In the genomic region with DNA sequence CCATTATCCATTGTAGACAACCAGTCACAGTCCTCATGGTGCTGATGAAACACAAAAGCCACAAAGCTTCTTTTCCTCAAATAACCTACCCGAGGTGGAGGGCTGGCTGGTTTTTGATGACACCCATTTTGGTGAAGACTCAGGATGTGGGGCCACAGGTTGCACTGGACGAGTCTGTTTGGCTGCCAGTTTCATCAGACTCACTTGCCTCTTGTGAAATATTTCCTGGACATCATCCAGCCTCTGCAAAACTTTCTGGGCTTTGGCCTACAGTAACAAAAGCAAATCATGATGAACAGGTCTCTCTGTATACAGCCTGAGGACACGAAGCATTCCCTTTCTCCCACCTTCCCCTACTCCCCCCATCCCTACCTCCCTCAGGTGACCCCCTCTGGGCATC, we compare ENCODE assay signal across 11 cellular contexts. TPM values are rescaled to one million over a fixed set of nuclear protein-coding genes. Genes with fewer than 3 reads are reported as not detected.
A peak's percentile ranks its signal among the peaks of the same experiment; 100 is the strongest.
DNase-seq lines count a peak whose midpoint lies in the region; ATAC-seq and TF ChIP-seq lines count a peak whose summit lies in the region.
"Had no signal": no experiment of that assay in that cellular context is flagged by ENCODE, and none has a peak within 500 bp of the region (broad histone marks: within the 10 kb centered on the region; RNA-seq: fewer than 3 reads in every experiment).

No MANE protein-coding gene starts in this region.

- no peak for TF ChIP-seq CTCF in natural killer cell (IDR thresholded peaks at IDR 0.05)
- TF ChIP-seq CTCF in astrocyte of the cerebellum (IDR thresholded peaks at IDR 0.05; ENCODE audit: low read depth, low read length, missing control alignments): no peak
- TF ChIP-seq CTCF in CD8-positive, alpha-beta T cell (IDR thresholded peaks at IDR 0.05): no peak

- no peaks in the 10 kb centered on the region for H3K36me3 ChIP-seq in CD8-positive, alpha-beta T cell (ENCODE audit: insufficient read depth, low read length)

- no peaks in the 10 kb centered on the region for H3K36me3 Mint-ChIP-seq in natural killer cell treated with Interleukin-12 subunit alpha and Interleukin-12 subunit beta and Interleukin-15 and Interleukin-18, amount 100 ng/mL, for 72 hours
- H3K36me3 Mint-ChIP-seq in natural killer cell: no peaks in the 10 kb centered on the region
- H3K36me3 Mint-ChIP-seq in CD8-positive, alpha-beta T cell: peaks cover 22% of the 10 kb centered on the region

- POLR2A ChIA-PET in CD8-positive, alpha-beta T cell (lab: Charles Lee): no interaction called here

- no peak overlapping the region for H3K4me3 ChIP-seq in astrocyte of the cerebellum (ENCODE audit: low read depth, low read length)
- H3K4me3 ChIP-seq in CD8-positive, alpha-beta T cell (ENCODE audit: low read depth, low read length): no peak overlapping the region

- no peaks in the 10 kb centered on the region for H3K27me3 Mint-ChIP-seq in natural killer cell treated with Interleukin-12 subunit alpha and Interleukin-12 subunit beta and Interleukin-15 and Interleukin-18, amount 100 ng/mL, for 72 hours
- no peaks in the 10 kb centered on the region for H3K27me3 Mint-ChIP-seq in natural killer cell (ENCODE audit: low read depth in 2 of 2)
- no peaks in the 10 kb centered on the region for H3K27me3 Mint-ChIP-seq in CD8-positive, alpha-beta T cell (ENCODE audit: low read depth)

- no peak for DNase-seq in natural killer cell treated with Interleukin-12 subunit alpha and Interleukin-12 subunit beta and Interleukin-15 and Interleukin-18, amount 100 ng/mL, for 72 hours (ENCODE audit: low spot score)
- DNase-seq in natural killer cell (no peak), astrocyte of the cerebellum (ENCODE audit: low read depth) (peak; percentile 87), kidney tubule cell (ENCODE audit: low spot score) (peak; percentile 34), DMS79 (lab: John Stamatoyannopoulos, UW) (no peak)
- no peak for DNase-seq in CD8-positive, alpha-beta T cell
- DNase-seq in stimulated activated CD4-positive, alpha-beta T cell treated with anti-CD3 and anti-CD28 coated beads, Interleukin-4, amount 100 ng/mL, for 4 hours: no peak
- DNase-seq: activated T-cell treated with anti-CD3 and anti-CD28 coated beads, Interleukin-2, amount 50 U/mL, for 1 hour; NCI-H1092 treated with DMSO at 0.1 percent for 48 hours had no signal

- H3K27ac Mint-ChIP-seq in natural killer cell treated with Interleukin-12 subunit alpha and Interleukin-12 subunit beta and Interleukin-15 and Interleukin-18, amount 100 ng/mL, for 72 hours: peak overlapping the region in 1 of 2 donors; percentile 34
- H3K27ac Mint-ChIP-seq in natural killer cell: no peak overlapping the region
- H3K27ac Mint-ChIP-seq in CD8-positive, alpha-beta T cell: no peak overlapping the region

- H3K9me3 ChIP-seq in CD8-positive, alpha-beta T cell (ENCODE audit: low read length): no peaks in the 10 kb centered on the region

- H3K27ac ChIP-seq in CD8-positive, alpha-beta T cell (ENCODE audit: low read depth, low read length): no peak overlapping the region

- H3K27me3 ChIP-seq in CD8-positive, alpha-beta T cell (ENCODE audit: insufficient read depth, low read length): no peaks in the 10 kb centered on the region

- no peaks in the 10 kb centered on the region for H3K9me3 Mint-ChIP-seq in natural killer cell treated with Interleukin-12 subunit alpha and Interleukin-12 subunit beta and Interleukin-15 and Interleukin-18, amount 100 ng/mL, for 72 hours
- no peaks in the 10 kb centered on the region for H3K9me3 Mint-ChIP-seq in natural killer cell
- no peaks in the 10 kb centered on the region for H3K9me3 Mint-ChIP-seq in CD8-positive, alpha-beta T cell

- ATAC-seq in natural killer cell treated with Interleukin-12 subunit alpha and Interleukin-12 subunit beta and Interleukin-15 and Interleukin-18, amount 100 ng/mL, for 72 hours: peak; percentile 37 to 73
- ATAC-seq in natural killer cell (no peak), HG03378 (IDR thresholded peaks at IDR 0.05; ENCODE audit: unreplicated experiment) (no peak)
- no peak for ATAC-seq in CD8-positive, alpha-beta T cell
- ATAC-seq: SK-N-SH treated with all-trans-retinoic acid at 6 μM for 48 hours had no signal

- H3K4me3 Mint-ChIP-seq in natural killer cell treated with Interleukin-12 subunit alpha and Interleukin-12 subunit beta and Interleukin-15 and Interleukin-18, amount 100 ng/mL, for 72 hours: no peak overlapping the region
- no peak overlapping the region for H3K4me3 Mint-ChIP-seq in natural killer cell
- no peak overlapping the region for H3K4me3 Mint-ChIP-seq in CD8-positive, alpha-beta T cell

- H3K4me1 Mint-ChIP-seq in natural killer cell treated with Interleukin-12 subunit alpha and Interleukin-12 subunit beta and Interleukin-15 and Interleukin-18, amount 100 ng/mL, for 72 hours (ENCODE audit: low read depth in 2 of 2): no peaks in the 10 kb centered on the region
- H3K4me1 Mint-ChIP-seq in natural killer cell: no peaks in the 10 kb centered on the region
- H3K4me1 Mint-ChIP-seq in CD8-positive, alpha-beta T cell (ENCODE audit: low read depth): no peaks in the 10 kb centered on the region

- in situ Hi-C loops in astrocyte of the cerebellum (cut with HindIII; ENCODE audit: low sequenced_read_pairs): no loop called here

- intact Hi-C loops in natural killer cell (cut with micrococcal nuclease): no loop called here
- intact Hi-C loops in CD8-positive, alpha-beta T cell (cut with DNase I, micrococcal nuclease): no loop called here

- H3K4me1 ChIP-seq in CD8-positive, alpha-beta T cell (ENCODE audit: insufficient read depth, low read length): no peaks in the 10 kb centered on the region

- CTCF ChIA-PET in CD8-positive, alpha-beta T cell (lab: Charles Lee): no interaction called here

RNA-seq across cellular contexts. Expression of a gene that starts 42.2 kb away (rescaled TPM):
- 1 to 10 TPM in 1 of 2 donors, under 1 TPM in 1; 0.36 to 1.0 TPM for total RNA-seq in natural killer cell treated with Interleukin-12 subunit alpha and Interleukin-12 subunit beta and Interleukin-15 and Interleukin-18, amount 100 ng/mL, for 72 hours
- 1 to 10 TPM; 1.2 to 4.5 (median 3.4) TPM for total RNA-seq in natural killer cell
- total RNA-seq in CD8-positive, alpha-beta T cell: 1 to 10 TPM; 1.1 to 1.2 TPM

Comparison
In these comparisons a context has a peak if more than half of its experiments do, and no peak if none do; other contexts are left out.
1. ATAC-seq: peak in natural killer cell treated with Interleukin-12 subunit alpha and Interleukin-12 subunit beta and Interleukin-15 and Interleukin-18, amount 100 ng/mL, for 72 hours (2 of 2); none in natural killer cell (0 of 3), CD8-positive, alpha-beta T cell (single experiment) and HG03378 (single experiment).
2. DNase-seq: peak in astrocyte of the cerebellum (single experiment) and kidney tubule cell (single experiment); none in natural killer cell treated with Interleukin-12 subunit alpha and Interleukin-12 subunit beta and Interleukin-15 and Interleukin-18, amount 100 ng/mL, for 72 hours (single experiment), natural killer cell (single experiment), CD8-positive, alpha-beta T cell (0 of 7), DMS79 (single experiment) and stimulated activated CD4-positive, alpha-beta T cell treated with anti-CD3 and anti-CD28 coated beads, Interleukin-4, amount 100 ng/mL, for 4 hours (0 of 2).